Comparison of ENCODE assay signal across 8 cellular contexts in the genomic region with DNA sequence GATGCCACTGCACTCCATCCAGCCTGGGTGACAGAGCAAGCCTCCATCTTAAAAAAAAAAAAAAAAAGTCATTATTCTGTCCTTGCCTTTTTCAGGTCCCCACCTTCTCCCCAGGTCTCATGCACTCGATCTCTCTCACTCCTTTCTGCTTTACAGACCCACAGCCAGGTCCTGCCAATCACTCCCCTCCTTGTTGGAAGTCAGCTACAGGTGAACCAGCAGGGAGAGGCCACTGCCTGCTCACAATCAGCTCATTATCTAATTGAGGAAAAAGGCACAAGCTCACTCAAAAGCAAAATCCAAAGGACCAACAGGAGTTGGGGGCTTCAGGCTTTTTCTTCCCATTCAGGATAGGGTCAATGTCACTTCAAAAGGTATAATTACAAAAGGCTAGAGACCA. TPM values are rescaled to one million over a fixed set of nuclear protein-coding genes. Genes with fewer than 3 reads are reported as not detected.
DNase-seq lines count a peak whose midpoint lies in the region; ATAC-seq, FAIRE-seq and TF ChIP-seq lines count a peak whose summit lies in the region.

No MANE protein-coding gene starts in this region.

- POLR2A ChIA-PET in activated CD4-positive, alpha-beta T cell treated with anti-CD3 and anti-CD28 coated beads, Interleukin-2, amount 10 ng/mL, durations not matched to agents 7 days and 5 days (lab: Charles Lee), result interaction anchor here (1.1 kb wide), 1 partner anchor 12 kb away, joined by 3 read pairs; no protein-coding TSS in a partner anchor
- POLR2A ChIA-PET in activated naive CD8-positive, alpha-beta T cell treated with anti-CD3 and anti-CD28 coated beads, Interleukin-2, amount 10 ng/mL, durations not matched to agents 7 days and 5 days (lab: Charles Lee), result interaction anchor here (4.4 kb wide), 1 partner anchor 13 kb away, joined by 35 read pairs; a partner anchor contains a TSS

- H4K20me1 ChIP-seq in keratinocyte (ENCODE audit: control insufficient read depth, extremely low read depth, insufficient read depth, low read length), result no peaks in the 10 kb centered on the region

- ATAC-seq in activated naive CD8-positive, alpha-beta T cell treated with anti-CD3 and anti-CD28 coated beads, Interleukin-2, amount 10 ng/mL, durations not matched to agents 7 days and 5 days (ENCODE audit: low read depth), result no peak
- no peak for ATAC-seq in HG02763 (IDR thresholded peaks at IDR 0.05; ENCODE audit: unreplicated experiment)
- no peak for ATAC-seq in GM21367 (IDR thresholded peaks at IDR 0.05; ENCODE audit: unreplicated experiment)

- DNase-seq in activated CD4-positive, alpha-beta T cell treated with anti-CD3 and anti-CD28 coated beads, Interleukin-2, amount 10 ng/mL, durations not matched to agents 7 days and 5 days, result no peak
- DNase-seq in activated CD4-positive, alpha-beta T cell treated with anti-CD3 and anti-CD28 coated beads, Interleukin-2, amount 50 U/mL, for 4 hours, result no peak
- DNase-seq in activated naive CD8-positive, alpha-beta T cell treated with anti-CD3 and anti-CD28 coated beads, Interleukin-2, amount 10 ng/mL, durations not matched to agents 7 days and 5 days, result no peak
- no peak for DNase-seq in keratinocyte (ENCODE audit: low read depth, low spot score)
- no peak for DNase-seq in islet precursor cell

- H3K36me3 Mint-ChIP-seq in activated CD4-positive, alpha-beta T cell treated with anti-CD3 and anti-CD28 coated beads, Interleukin-2, amount 10 ng/mL, durations not matched to agents 7 days and 5 days (ENCODE audit: low read depth), result peaks cover 41% of the 10 kb centered on the region
- peaks cover 26% of the 10 kb centered on the region for H3K36me3 Mint-ChIP-seq in activated naive CD8-positive, alpha-beta T cell treated with anti-CD3 and anti-CD28 coated beads, Interleukin-2, amount 10 ng/mL, durations not matched to agents 7 days and 5 days

- H3K27me3 Mint-ChIP-seq in activated CD4-positive, alpha-beta T cell treated with anti-CD3 and anti-CD28 coated beads, Interleukin-2, amount 10 ng/mL, durations not matched to agents 7 days and 5 days, result no peaks in the 10 kb centered on the region
- H3K27me3 Mint-ChIP-seq in activated naive CD8-positive, alpha-beta T cell treated with anti-CD3 and anti-CD28 coated beads, Interleukin-2, amount 10 ng/mL, durations not matched to agents 7 days and 5 days, result no peaks in the 10 kb centered on the region

- H3K9me3 ChIP-seq in keratinocyte (ENCODE audit: control insufficient read depth, low read depth, low read length), result no peaks in the 10 kb centered on the region
- no peaks in the 10 kb centered on the region for H3K9me3 ChIP-seq in subcutaneous abdominal adipose tissue (ENCODE audit: control insufficient read depth in 5 of 5, low read length in 5 of 5)

- H3K4me2 ChIP-seq in keratinocyte (ENCODE audit: control insufficient read depth, extremely low read depth, insufficient read depth, low read depth, low read length), result peak overlapping the region; percentile 95

- peaks cover 21% of the 10 kb centered on the region for H3K4me1 ChIP-seq in keratinocyte (ENCODE audit: control insufficient read depth, extremely low read depth, insufficient read depth, low read length)
- H3K4me1 ChIP-seq in subcutaneous abdominal adipose tissue (ENCODE audit: control insufficient read depth in 5 of 5, insufficient read depth in 5 of 5, low read length in 5 of 5), result peaks cover 10 to 34% (median 29%) of the 10 kb centered on the region in 5 donors

- no peaks in the 10 kb centered on the region for H3K27me3 ChIP-seq in keratinocyte (ENCODE audit: control insufficient read depth, extremely low read depth, insufficient read depth, low read length)
- no peaks in the 10 kb centered on the region for H3K27me3 ChIP-seq in subcutaneous abdominal adipose tissue (ENCODE audit: control insufficient read depth in 5 of 5, insufficient read depth in 4 of 5, low read length in 5 of 5)

- CTCF ChIA-PET in activated CD4-positive, alpha-beta T cell treated with anti-CD3 and anti-CD28 coated beads, Interleukin-2, amount 10 ng/mL, durations not matched to agents 7 days and 5 days (lab: Charles Lee), result interaction anchor here (1.3 to 2.1 kb wide), 2 partner anchors 9 to 12 kb away, joined by 3 to 9 read pairs; no protein-coding TSS in a partner anchor

- peaks cover 52% of the 10 kb centered on the region for H3K79me2 ChIP-seq in keratinocyte (ENCODE audit: control insufficient read depth, insufficient read depth, low read length)

- no peak overlapping the region for H2AFZ ChIP-seq in keratinocyte (ENCODE audit: control insufficient read depth, low read length)

- dilution Hi-C loops in keratinocyte (cut with MboI; ENCODE audit: extremely low pct_ligation_motif_present, low sequenced_read_pairs), result no loop called here

- H3K27ac Mint-ChIP-seq in activated CD4-positive, alpha-beta T cell treated with anti-CD3 and anti-CD28 coated beads, Interleukin-2, amount 10 ng/mL, durations not matched to agents 7 days and 5 days, result peak overlapping the region; percentile 97
- H3K27ac Mint-ChIP-seq in activated naive CD8-positive, alpha-beta T cell treated with anti-CD3 and anti-CD28 coated beads, Interleukin-2, amount 10 ng/mL, durations not matched to agents 7 days and 5 days, result peak overlapping the region; percentile 80

- no peak for TF ChIP-seq CTCF in keratinocyte (optimal IDR thresholded peaks at IDR 0.05 in 1 of 3, IDR thresholded peaks at IDR 0.05 in 1 of 3, conservative IDR thresholded peaks at IDR 0.05 in 1 of 3; ENCODE audit: extremely low read depth in 1 of 3, insufficient read depth in 2 of 3, low read length in 3 of 3)

- H3K9me1 ChIP-seq in keratinocyte (ENCODE audit: control insufficient read depth, extremely low read depth, insufficient read depth, low read length), result no peaks in the 10 kb centered on the region

- H3K4me3 Mint-ChIP-seq in activated CD4-positive, alpha-beta T cell treated with anti-CD3 and anti-CD28 coated beads, Interleukin-2, amount 10 ng/mL, durations not matched to agents 7 days and 5 days, result peak overlapping the region; percentile 95
- H3K4me3 Mint-ChIP-seq in activated naive CD8-positive, alpha-beta T cell treated with anti-CD3 and anti-CD28 coated beads, Interleukin-2, amount 10 ng/mL, durations not matched to agents 7 days and 5 days, result peak overlapping the region; percentile 94

- H3K36me3 ChIP-seq in keratinocyte (ENCODE audit: control insufficient read depth in 2 of 2, extremely low read depth in 1 of 2, insufficient read depth in 2 of 2, low read length in 2 of 2), result no peaks in the 10 kb centered on the region
- H3K36me3 ChIP-seq in subcutaneous abdominal adipose tissue (ENCODE audit: control insufficient read depth in 5 of 5, insufficient read depth in 5 of 5, low read length in 5 of 5), result no peaks in the 10 kb centered on the region

- no peak for FAIRE-seq in keratinocyte (lab: Jason Lieb, UNC)

- H3K9me3 Mint-ChIP-seq in activated CD4-positive, alpha-beta T cell treated with anti-CD3 and anti-CD28 coated beads, Interleukin-2, amount 10 ng/mL, durations not matched to agents 7 days and 5 days, result peaks cover 8% of the 10 kb centered on the region
- H3K9me3 Mint-ChIP-seq in activated naive CD8-positive, alpha-beta T cell treated with anti-CD3 and anti-CD28 coated beads, Interleukin-2, amount 10 ng/mL, durations not matched to agents 7 days and 5 days, result no peaks in the 10 kb centered on the region

- H3K9ac ChIP-seq in keratinocyte (ENCODE audit: control insufficient read depth, extremely low read depth, insufficient read depth, low read length) (peak overlapping the region; percentile 85), subcutaneous abdominal adipose tissue (ENCODE audit: low read length in 5 of 5) (peak overlapping the region in 4 of 5 donors; percentile 54 to 95 (median 70))

- H3K4me1 Mint-ChIP-seq in activated CD4-positive, alpha-beta T cell treated with anti-CD3 and anti-CD28 coated beads, Interleukin-2, amount 10 ng/mL, durations not matched to agents 7 days and 5 days, result peaks cover 65% of the 10 kb centered on the region
- peaks cover 41% of the 10 kb centered on the region for H3K4me1 Mint-ChIP-seq in activated naive CD8-positive, alpha-beta T cell treated with anti-CD3 and anti-CD28 coated beads, Interleukin-2, amount 10 ng/mL, durations not matched to agents 7 days and 5 days

- H3K27ac ChIP-seq in keratinocyte (ENCODE audit: control insufficient read depth, insufficient read depth, low read length), result peak overlapping the region; percentile 26
- H3K27ac ChIP-seq in subcutaneous abdominal adipose tissue (ENCODE audit: low read depth, low read length), result peak overlapping the region; percentile 93

- H3K4me3 ChIP-seq in keratinocyte (ENCODE audit: control insufficient read depth in 2 of 3, extremely low read depth in 1 of 3, insufficient read depth in 2 of 3, low read depth in 1 of 3, low read length in 3 of 3) (peak overlapping the region in 2 of 3 experiments; percentile 84 to 86), subcutaneous abdominal adipose tissue (ENCODE audit: low read depth in 1 of 5, low read length in 5 of 5) (peak overlapping the region; percentile 64 to 96 (median 93))

RNA-seq across cellular contexts. Expression of a gene that starts 2.0 kb away (rescaled TPM):
- 10 to 100 TPM; 79.2 to 82.5 TPM for total RNA-seq in activated CD4-positive, alpha-beta T cell treated with anti-CD3 and anti-CD28 coated beads, Interleukin-2, amount 10 ng/mL, durations not matched to agents 7 days and 5 days
- 10 to 100 TPM; 58.8 to 59.1 TPM for total RNA-seq in activated naive CD8-positive, alpha-beta T cell treated with anti-CD3 and anti-CD28 coated beads, Interleukin-2, amount 10 ng/mL, durations not matched to agents 7 days and 5 days
- 40.9 to 63.3 TPM (median 54.9 TPM) in 3 replicates for polyA plus RNA-seq in keratinocyte
- 24.1 TPM for polyA plus RNA-seq in keratinocyte (2011; ENCODE audit: low read depth)
- polyA plus RNA-seq in keratinocyte (2011; cell fraction: cytosol; rRNA removed), result 26.2 and 42.0 TPM in 2 replicates
- 47.5 and 59.6 TPM in 2 replicates for polyA plus RNA-seq in keratinocyte (2011; cell fraction: nucleus; rRNA removed)
- 21.8 and 34.2 TPM in 2 replicates for polyA plus RNA-seq in keratinocyte (2012; ENCODE audit: low replicate concordance)
- 88.0 to 198 TPM (median 128 TPM) in 3 replicates for polyA minus RNA-seq in keratinocyte
- polyA minus RNA-seq in keratinocyte (2011; cell fraction: cytosol; rRNA and poly(A)+ RNA removed), result 66.8 TPM
- 49.6 and 79.4 TPM in 2 replicates for polyA minus RNA-seq in keratinocyte (2011; cell fraction: nucleus; rRNA and poly(A)+ RNA removed)

RNA-seq across cellular contexts. Expression of a gene that starts 14.1 kb away (rescaled TPM):
- 10 to 100 TPM; 29.6 to 32.1 TPM for total RNA-seq in activated CD4-positive, alpha-beta T cell treated with anti-CD3 and anti-CD28 coated beads, Interleukin-2, amount 10 ng/mL, durations not matched to agents 7 days and 5 days
- total RNA-seq in activated naive CD8-positive, alpha-beta T cell treated with anti-CD3 and anti-CD28 coated beads, Interleukin-2, amount 10 ng/mL, durations not matched to agents 7 days and 5 days, result 10 to 100 TPM; 28.3 to 29.0 TPM
- polyA plus RNA-seq in keratinocyte, result 18.2 to 27.9 TPM (median 27.1 TPM) in 3 replicates
- polyA plus RNA-seq in keratinocyte (2011; ENCODE audit: low read depth), result 19.9 TPM
- polyA plus RNA-seq in keratinocyte (2011; cell fraction: cytosol; rRNA removed), result 18.0 and 28.9 TPM in 2 replicates
- 21.1 and 22.7 TPM in 2 replicates for polyA plus RNA-seq in keratinocyte (2011; cell fraction: nucleus; rRNA removed)
- polyA plus RNA-seq in keratinocyte (2012; ENCODE audit: low replicate concordance), result 17.9 and 21.3 TPM in 2 replicates
- 4.3 to 9.9 TPM (median 6.7 TPM) in 3 replicates for polyA minus RNA-seq in keratinocyte
- polyA minus RNA-seq in keratinocyte (2011; cell fraction: cytosol; rRNA and poly(A)+ RNA removed), result 13.0 TPM
- polyA minus RNA-seq in keratinocyte (2011; cell fraction: nucleus; rRNA and poly(A)+ RNA removed), result 6.3 and 8.6 TPM in 2 replicates
